Comparison of ENCODE assay signal across 1 cellular context in genomic region chr3:77189258-77189657, GRCh38.
TF ChIP-seq lines count a peak whose summit lies in the region.

No MANE protein-coding gene starts in this region.

TF ChIP-seq in K562, 482 proteins besides CTCF, POLR2A, EP300 and RAD21 (continued from another document):
- TF ChIP-seq, protein P1, sequence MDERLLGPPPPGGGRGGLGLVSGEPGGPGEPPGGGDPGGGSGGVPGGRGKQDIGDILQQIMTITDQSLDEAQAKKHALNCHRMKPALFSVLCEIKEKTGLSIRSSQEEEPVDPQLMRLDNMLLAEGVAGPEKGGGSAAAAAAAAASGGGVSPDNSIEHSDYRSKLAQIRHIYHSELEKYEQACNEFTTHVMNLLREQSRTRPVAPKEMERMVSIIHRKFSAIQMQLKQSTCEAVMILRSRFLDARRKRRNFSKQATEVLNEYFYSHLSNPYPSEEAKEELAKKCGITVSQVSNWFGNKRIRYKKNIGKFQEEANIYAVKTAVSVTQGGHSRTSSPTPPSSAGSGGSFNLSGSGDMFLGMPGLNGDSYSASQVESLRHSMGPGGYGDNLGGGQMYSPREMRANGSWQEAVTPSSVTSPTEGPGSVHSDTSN (CRISPR knock-in tag; IDR thresholded peaks at IDR 0.05; ENCODE audit: low read depth), result no peak
- TF ChIP-seq, protein P1 (tag; conservative IDR thresholded peaks at IDR 0.05; ENCODE audit: low read depth), result peak; percentile 31; the same call in 1 of the 2 replicates
- no peak for TF ChIP-seq MCM3 (IDR thresholded peaks at IDR 0.05)
